ENCODE assay signal across 8 cellular contexts in the genomic region with DNA sequence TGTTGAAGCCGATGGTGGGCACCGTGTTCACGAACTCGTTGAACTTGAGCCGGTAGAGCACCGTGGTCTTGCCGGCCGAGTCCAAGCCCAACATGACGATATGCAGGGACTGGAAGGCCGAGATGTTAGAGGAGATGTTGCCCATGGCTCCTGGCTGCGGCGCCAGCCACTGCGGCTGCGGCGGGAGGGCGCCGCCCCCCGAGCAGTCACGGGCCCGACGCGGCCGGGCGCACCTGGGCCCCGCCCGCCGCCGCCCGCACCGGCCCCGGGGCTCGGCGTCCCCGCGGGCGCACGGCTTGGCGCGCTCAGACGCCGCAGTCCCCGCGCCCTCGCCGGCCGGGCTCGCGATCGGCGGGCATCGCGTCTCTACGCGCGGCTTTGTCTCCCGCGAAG. TPM values are rescaled to one million over a fixed set of nuclear protein-coding genes. Genes with fewer than 3 reads are reported as not detected.
DNase-seq lines count a peak whose midpoint lies in the region; ATAC-seq, FAIRE-seq and TF ChIP-seq lines count a peak whose summit lies in the region.

No MANE protein-coding gene starts in this region.

- H3K4me1 ChIP-seq in SJSA1 (replicated peaks): peaks cover 27% of the 10 kb centered on the region

- peak; percentile 50 for ATAC-seq in HG03196 (IDR thresholded peaks at IDR 0.05; ENCODE audit: unreplicated experiment)

- peak overlapping the region; percentile 56; the same call in 1 of the 2 replicates for H3K27ac ChIP-seq in SJSA1
- peak overlapping the region; percentile 60 for H3K27ac ChIP-seq in layer of hippocampus (ENCODE audit: low read depth, low read length)
- H3K27ac ChIP-seq in temporal lobe (ENCODE audit: low read depth, low read length): peak overlapping the region; percentile 63

- no peak for DNase-seq in AG09309 (ENCODE audit: low read depth)
- peak; percentile 58 for DNase-seq in GM19239 (ENCODE audit: insufficient read length, low spot score)
- DNase-seq in SJSA1 (ENCODE audit: low read depth in 1 of 2, low spot score in 2 of 2): peak in 1 of 2 experiments; percentile 57
- DNase-seq in bronchial epithelial cell (ENCODE audit: low read depth): peak; percentile 23
- no peak for DNase-seq in frontal cortex (ENCODE audit: low spot score in 2 of 2)

- no peak for TF ChIP-seq CTCF in AG09309 (IDR thresholded peaks at IDR 0.05; ENCODE audit: control insufficient read depth, insufficient read depth, low read depth, low read length, missing control alignments)
- TF ChIP-seq CTCF in bronchial epithelial cell (IDR thresholded peaks at IDR 0.05; ENCODE audit: insufficient read depth, low read length, severe bottlenecking): no peak

- H3K4me3 ChIP-seq in AG09309 (ENCODE audit: control insufficient read depth, low read depth, low read length): peak overlapping the region; percentile 62
- H3K4me3 ChIP-seq in SJSA1: peak overlapping the region; percentile 86
- H3K4me3 ChIP-seq in bronchial epithelial cell (ENCODE audit: low read depth, low read length): peak overlapping the region; percentile 66

- H3K27me3 ChIP-seq in SJSA1 (replicated peaks) (no peaks in the 10 kb centered on the region), bronchial epithelial cell (ENCODE audit: control insufficient read depth, insufficient read depth, low read length) (no peaks in the 10 kb centered on the region), layer of hippocampus (ENCODE audit: control insufficient read depth, insufficient read depth, low read length) (peaks cover 2% of the 10 kb centered on the region)

- no peak for FAIRE-seq in GM19239 (lab: Jason Lieb, UNC)
- no peak for FAIRE-seq in bronchial epithelial cell (lab: Jason Lieb, UNC)
- FAIRE-seq in frontal cortex (lab: Jason Lieb, UNC): no peak

- H3K36me3 ChIP-seq in SJSA1 (peaks cover 7% of the 10 kb centered on the region), bronchial epithelial cell (ENCODE audit: control insufficient read depth, insufficient read depth, low read length) (no peaks in the 10 kb centered on the region)

- no peaks in the 10 kb centered on the region for H3K9me3 ChIP-seq in SJSA1 (replicated peaks)

RNA-seq across cellular contexts. Expression of a gene that starts 0.4 kb away (rescaled TPM):
- 6.3 and 14.5 TPM in 2 replicates for total RNA-seq in SJSA1 (2014; rRNA removed; shearing (Covaris generic))
- 7.8 and 9.5 TPM in 2 replicates for total RNA-seq in bronchial epithelial cell
- total RNA-seq in temporal lobe: 43.3 TPM
- 41.2 TPM for total RNA-seq in frontal cortex

Comparison
In these comparisons a context has a peak if more than half of its experiments do, and no peak if none do; other contexts are left out.
1. DNase-seq: peak in GM19239 (single experiment) and bronchial epithelial cell (single experiment); none in AG09309 (single experiment) and frontal cortex (0 of 2).
2. Peak in every context shown above with its lines, with median percentiles within 50 percentile points of each other: H3K4me3 ChIP-seq and H3K27ac ChIP-seq.